Comparison of ENCODE assay signal across 1 cellular context in genomic region chr17:81071761-81072741, GRCh38.
TF ChIP-seq lines count a peak whose summit lies in the region.

No MANE protein-coding gene starts in this region.

TF ChIP-seq in H1, 55 proteins besides CTCF, POLR2A, EP300 and RAD21 (continued from another document):
- TF ChIP-seq EZH2 (IDR thresholded peaks at IDR 0.05; ENCODE audit: low read depth, low read length, severe bottlenecking) (no peak), FOSL1 (IDR thresholded peaks at IDR 0.05; ENCODE audit: insufficient read depth, low read depth, low read length) (no peak), HDAC2 (IDR thresholded peaks at IDR 0.05; ENCODE audit: borderline replicate concordance in 1 of 2, low read depth in 2 of 2, low read length in 2 of 2) (no peak), HDAC6 (IDR thresholded peaks at IDR 0.05; ENCODE audit: low read depth, low read length) (no peak), BACH1 (IDR thresholded peaks at IDR 0.05; ENCODE audit: low read length) (no peak)
